In the genomic region with DNA sequence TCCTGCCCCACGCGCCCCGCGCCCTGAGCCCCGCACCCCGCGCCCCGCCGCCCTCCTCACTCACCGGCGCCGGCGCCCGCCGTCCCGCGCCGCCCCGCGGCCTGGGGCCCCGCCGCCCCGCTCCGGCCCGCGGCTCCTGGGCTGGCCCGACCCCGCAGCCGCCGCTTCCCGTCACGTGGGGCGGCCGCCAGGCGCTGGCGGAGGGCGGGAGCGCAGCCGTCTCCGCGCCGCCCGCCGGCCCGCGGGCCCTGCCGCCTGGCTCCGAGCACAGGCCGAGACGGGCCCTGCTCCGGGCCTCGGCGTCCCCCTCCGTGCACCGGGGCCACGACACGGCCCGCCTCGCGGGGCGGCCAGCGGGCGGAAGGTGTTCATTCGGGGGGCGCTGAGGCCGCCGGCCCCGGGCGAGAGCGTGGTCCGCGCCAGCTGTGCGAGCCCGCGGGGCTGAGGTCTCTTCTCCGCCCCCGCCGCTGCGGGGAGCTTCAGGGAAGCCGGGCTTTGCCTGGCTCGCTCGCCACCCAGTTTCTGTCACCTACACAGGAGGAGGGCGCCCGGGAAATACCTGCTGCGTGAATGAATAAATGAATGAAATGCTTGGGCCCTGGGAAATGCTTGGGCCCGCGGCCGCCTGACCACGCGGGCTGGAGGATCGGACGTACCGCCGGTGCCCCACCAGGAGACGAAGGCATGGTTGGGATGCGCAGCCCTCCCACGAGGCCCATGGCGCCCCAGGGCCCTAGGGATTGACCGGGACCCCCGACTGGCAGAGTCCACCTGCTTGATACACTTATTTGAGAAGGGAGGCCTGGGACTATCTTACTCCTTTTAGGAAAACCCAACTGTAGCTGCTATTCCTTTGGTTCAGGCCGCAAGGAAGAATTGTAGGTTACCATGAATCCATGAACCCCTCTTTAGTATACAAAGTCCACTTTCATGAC, we compare ENCODE assay signal across 1 cellular context.
TF ChIP-seq lines count a peak whose summit lies in the region.

TGFBRAP1 (minus strand) TSS at position 175 of the 935 bp plus-strand sequence. CDS start 21,434 bp downstream, outside the sequence.

TF ChIP-seq in K562, 482 proteins besides CTCF, POLR2A, EP300 and RAD21 (continued from another document and continues in another):
- TF ChIP-seq, protein P1, sequence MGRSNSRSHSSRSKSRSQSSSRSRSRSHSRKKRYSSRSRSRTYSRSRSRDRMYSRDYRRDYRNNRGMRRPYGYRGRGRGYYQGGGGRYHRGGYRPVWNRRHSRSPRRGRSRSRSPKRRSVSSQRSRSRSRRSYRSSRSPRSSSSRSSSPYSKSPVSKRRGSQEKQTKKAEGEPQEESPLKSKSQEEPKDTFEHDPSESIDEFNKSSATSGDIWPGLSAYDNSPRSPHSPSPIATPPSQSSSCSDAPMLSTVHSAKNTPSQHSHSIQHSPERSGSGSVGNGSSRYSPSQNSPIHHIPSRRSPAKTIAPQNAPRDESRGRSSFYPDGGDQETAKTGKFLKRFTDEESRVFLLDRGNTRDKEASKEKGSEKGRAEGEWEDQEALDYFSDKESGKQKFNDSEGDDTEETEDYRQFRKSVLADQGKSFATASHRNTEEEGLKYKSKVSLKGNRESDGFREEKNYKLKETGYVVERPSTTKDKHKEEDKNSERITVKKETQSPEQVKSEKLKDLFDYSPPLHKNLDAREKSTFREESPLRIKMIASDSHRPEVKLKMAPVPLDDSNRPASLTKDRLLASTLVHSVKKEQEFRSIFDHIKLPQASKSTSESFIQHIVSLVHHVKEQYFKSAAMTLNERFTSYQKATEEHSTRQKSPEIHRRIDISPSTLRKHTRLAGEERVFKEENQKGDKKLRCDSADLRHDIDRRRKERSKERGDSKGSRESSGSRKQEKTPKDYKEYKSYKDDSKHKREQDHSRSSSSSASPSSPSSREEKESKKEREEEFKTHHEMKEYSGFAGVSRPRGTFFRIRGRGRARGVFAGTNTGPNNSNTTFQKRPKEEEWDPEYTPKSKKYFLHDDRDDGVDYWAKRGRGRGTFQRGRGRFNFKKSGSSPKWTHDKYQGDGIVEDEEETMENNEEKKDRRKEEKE (IDR thresholded peaks at IDR 0.05; ENCODE audit: borderline replicate concordance in 1 of 2, control insufficient read depth in 1 of 2, low read depth in 2 of 2, low read length in 1 of 2) = no peak
- TF ChIP-seq FOXP1 (CRISPR knock-in tag; IDR thresholded peaks at IDR 0.05) = peak; percentile 82
- no peak for TF ChIP-seq ZMIZ1 (IDR thresholded peaks at IDR 0.05; ENCODE audit: low read depth in 2 of 2, low read length in 2 of 2)
- TF ChIP-seq SRSF7 (optimal IDR thresholded peaks at IDR 0.05; ENCODE audit: low read depth, low read length) = no peak
- peak; percentile 76; the same call in 1 of the 2 replicates for TF ChIP-seq BRD4 (IDR thresholded peaks at IDR 0.05)
- TF ChIP-seq, protein P2, sequence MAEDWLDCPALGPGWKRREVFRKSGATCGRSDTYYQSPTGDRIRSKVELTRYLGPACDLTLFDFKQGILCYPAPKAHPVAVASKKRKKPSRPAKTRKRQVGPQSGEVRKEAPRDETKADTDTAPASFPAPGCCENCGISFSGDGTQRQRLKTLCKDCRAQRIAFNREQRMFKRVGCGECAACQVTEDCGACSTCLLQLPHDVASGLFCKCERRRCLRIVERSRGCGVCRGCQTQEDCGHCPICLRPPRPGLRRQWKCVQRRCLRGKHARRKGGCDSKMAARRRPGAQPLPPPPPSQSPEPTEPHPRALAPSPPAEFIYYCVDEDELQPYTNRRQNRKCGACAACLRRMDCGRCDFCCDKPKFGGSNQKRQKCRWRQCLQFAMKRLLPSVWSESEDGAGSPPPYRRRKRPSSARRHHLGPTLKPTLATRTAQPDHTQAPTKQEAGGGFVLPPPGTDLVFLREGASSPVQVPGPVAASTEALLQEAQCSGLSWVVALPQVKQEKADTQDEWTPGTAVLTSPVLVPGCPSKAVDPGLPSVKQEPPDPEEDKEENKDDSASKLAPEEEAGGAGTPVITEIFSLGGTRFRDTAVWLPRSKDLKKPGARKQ (CRISPR knock-in tag; IDR thresholded peaks at IDR 0.05) = no peak
- peak in 1 of 2 experiments; percentile 22; a peak in 2 of 4 replicates for TF ChIP-seq NRF1 (conservative IDR thresholded peaks at IDR 0.05 in 1 of 2, IDR thresholded peaks at IDR 0.05 in 1 of 2)
- TF ChIP-seq POLR3A (IDR thresholded peaks at IDR 0.05; ENCODE audit: borderline replicate concordance, extremely low read depth, insufficient read depth, insufficient read length) = no peak
- TF ChIP-seq ZNF512 (tag; IDR thresholded peaks at IDR 0.05) = no peak
- no peak for TF ChIP-seq PBX2 (CRISPR knock-in tag; IDR thresholded peaks at IDR 0.05; ENCODE audit: low read depth)
- no peak for TF ChIP-seq PBX2 (tag; conservative IDR thresholded peaks at IDR 0.05; ENCODE audit: low read depth)
- no peak for TF ChIP-seq MTA1 (IDR thresholded peaks at IDR 0.05; ENCODE audit: borderline replicate concordance)
- no peak for TF ChIP-seq ARHGAP35 (IDR thresholded peaks at IDR 0.05; ENCODE audit: partially characterized antibody)
- TF ChIP-seq PTBP1 (IDR thresholded peaks at IDR 0.05; ENCODE audit: low read depth, low read length) = no peak
- no peak for TF ChIP-seq BCL6 (CRISPR knock-in tag; IDR thresholded peaks at IDR 0.05)
- TF ChIP-seq SP1 (CRISPR knock-in tag; IDR thresholded peaks at IDR 0.05) = no peak
- no peak for TF ChIP-seq CGGBP1 (CRISPR knock-in tag; IDR thresholded peaks at IDR 0.05)
- TF ChIP-seq NBN (IDR thresholded peaks at IDR 0.05; ENCODE audit: low read depth) = no peak
- TF ChIP-seq, protein P3, sequence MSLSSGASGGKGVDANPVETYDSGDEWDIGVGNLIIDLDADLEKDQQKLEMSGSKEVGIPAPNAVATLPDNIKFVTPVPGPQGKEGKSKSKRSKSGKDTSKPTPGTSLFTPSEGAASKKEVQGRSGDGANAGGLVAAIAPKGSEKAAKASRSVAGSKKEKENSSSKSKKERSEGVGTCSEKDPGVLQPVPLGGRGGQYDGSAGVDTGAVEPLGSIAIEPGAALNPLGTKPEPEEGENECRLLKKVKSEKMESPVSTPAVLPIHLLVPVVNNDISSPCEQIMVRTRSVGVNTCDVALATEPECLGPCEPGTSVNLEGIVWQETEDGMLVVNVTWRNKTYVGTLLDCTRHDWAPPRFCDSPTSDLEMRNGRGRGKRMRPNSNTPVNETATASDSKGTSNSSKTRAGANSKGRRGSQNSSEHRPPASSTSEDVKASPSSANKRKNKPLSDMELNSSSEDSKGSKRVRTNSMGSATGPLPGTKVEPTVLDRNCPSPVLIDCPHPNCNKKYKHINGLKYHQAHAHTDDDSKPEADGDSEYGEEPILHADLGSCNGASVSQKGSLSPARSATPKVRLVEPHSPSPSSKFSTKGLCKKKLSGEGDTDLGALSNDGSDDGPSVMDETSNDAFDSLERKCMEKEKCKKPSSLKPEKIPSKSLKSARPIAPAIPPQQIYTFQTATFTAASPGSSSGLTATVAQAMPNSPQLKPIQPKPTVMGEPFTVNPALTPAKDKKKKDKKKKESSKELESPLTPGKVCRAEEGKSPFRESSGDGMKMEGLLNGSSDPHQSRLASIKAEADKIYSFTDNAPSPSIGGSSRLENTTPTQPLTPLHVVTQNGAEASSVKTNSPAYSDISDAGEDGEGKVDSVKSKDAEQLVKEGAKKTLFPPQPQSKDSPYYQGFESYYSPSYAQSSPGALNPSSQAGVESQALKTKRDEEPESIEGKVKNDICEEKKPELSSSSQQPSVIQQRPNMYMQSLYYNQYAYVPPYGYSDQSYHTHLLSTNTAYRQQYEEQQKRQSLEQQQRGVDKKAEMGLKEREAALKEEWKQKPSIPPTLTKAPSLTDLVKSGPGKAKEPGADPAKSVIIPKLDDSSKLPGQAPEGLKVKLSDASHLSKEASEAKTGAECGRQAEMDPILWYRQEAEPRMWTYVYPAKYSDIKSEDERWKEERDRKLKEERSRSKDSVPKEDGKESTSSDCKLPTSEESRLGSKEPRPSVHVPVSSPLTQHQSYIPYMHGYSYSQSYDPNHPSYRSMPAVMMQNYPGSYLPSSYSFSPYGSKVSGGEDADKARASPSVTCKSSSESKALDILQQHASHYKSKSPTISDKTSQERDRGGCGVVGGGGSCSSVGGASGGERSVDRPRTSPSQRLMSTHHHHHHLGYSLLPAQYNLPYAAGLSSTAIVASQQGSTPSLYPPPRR (CRISPR knock-in tag; IDR thresholded peaks at IDR 0.05; ENCODE audit: borderline replicate concordance) = no peak
- TF ChIP-seq KLF10 (CRISPR knock-in tag; IDR thresholded peaks at IDR 0.05) = no peak
- TF ChIP-seq SPI1 (IDR thresholded peaks at IDR 0.05; ENCODE audit: borderline replicate concordance, low read depth, low read length) = no peak
- no peak for TF ChIP-seq ZNF717 (CRISPR knock-in tag; IDR thresholded peaks at IDR 0.05)
- TF ChIP-seq BMI1 (IDR thresholded peaks at IDR 0.05; ENCODE audit: low read length) = no peak
- no peak for TF ChIP-seq HINFP (tag; conservative IDR thresholded peaks at IDR 0.05; ENCODE audit: low read depth)
- TF ChIP-seq MTA3 (IDR thresholded peaks at IDR 0.05; ENCODE audit: borderline replicate concordance) = 0 out of 2 replicates have a peak, but pooled peaks have one; percentile 20
- TF ChIP-seq ZNF76 (CRISPR knock-in tag; IDR thresholded peaks at IDR 0.05; ENCODE audit: borderline replicate concordance) = 0 out of 2 replicates have a peak, but pooled peaks have one; percentile 17
- no peak for TF ChIP-seq ZNF57 (CRISPR knock-in tag; IDR thresholded peaks at IDR 0.05)
- TF ChIP-seq GTF2F1 (IDR thresholded peaks at IDR 0.05; ENCODE audit: low read depth, low read length) = no peak
